In genomic region chr9:92971776-92972175, GRCh38 we compare ENCODE assay signal across 22 cellular contexts. TPM values are rescaled to one million over a fixed set of nuclear protein-coding genes. Genes with fewer than 3 reads are reported as not detected.
DNase-seq lines count a peak whose midpoint lies in the region; ATAC-seq and TF ChIP-seq lines count a peak whose summit lies in the region.
"Had no signal": no experiment of that assay in that cellular context is flagged by ENCODE, and none has a peak within 500 bp of the region (broad histone marks: within the 10 kb centered on the region; RNA-seq: fewer than 3 reads in every experiment).

No MANE protein-coding gene starts in this region.

- no peak for TF ChIP-seq CTCF in activated B cell treated with CpG ODN at 0.5 μM for 24 hours (IDR thresholded peaks at IDR 0.05)
- TF ChIP-seq CTCF in lower lobe of right lung (IDR thresholded peaks at IDR 0.05), result no peak

- no peak overlapping the region for H3K4me2 ChIP-seq in Karpas-422 (ENCODE audit: low read depth, low read length, poor library complexity, severe bottlenecking)

- no peak overlapping the region for H2AFZ ChIP-seq in Karpas-422 (ENCODE audit: low read length)

- H3K4me1 Mint-ChIP-seq in activated B cell treated with CpG ODN at 0.5 μM for 24 hours, result peaks cover 75% of the 10 kb centered on the region
- peaks cover 98% of the 10 kb centered on the region for H3K4me1 Mint-ChIP-seq in dendritic cell treated with granulocyte-macrophage colony-stimulating factor and Interleukin-4, amounts not matched to agents 40 ng/mL and 50 ng/mL, for 4 days (ENCODE audit: low read depth)
- peaks cover 100% of the 10 kb centered on the region for H3K4me1 Mint-ChIP-seq in stimulated activated naive CD8-positive, alpha-beta T cell treated with anti-CD3 and anti-CD28 coated beads, Interleukin-15, amount 100 ng/mL, for 72 hours

- intact Hi-C loops in activated B cell treated with CpG ODN at 0.5 μM for 24 hours (cut with micrococcal nuclease), result no loop called here
- intact Hi-C loops in dendritic cell treated with granulocyte-macrophage colony-stimulating factor and Interleukin-4, amounts not matched to agents 40 ng/mL and 50 ng/mL, for 4 days (cut with micrococcal nuclease), result no loop called here
- intact Hi-C loops in lower lobe of right lung (cut with DNase I), result no loop called here

- no peaks in the 10 kb centered on the region for H3K4me1 ChIP-seq in Karpas-422 (ENCODE audit: low read length)
- peaks cover 40% of the 10 kb centered on the region for H3K4me1 ChIP-seq in lower lobe of right lung
- H3K4me1 ChIP-seq: gastrocnemius medialis, transverse colon had no signal

- no peak overlapping the region for H3K27ac ChIP-seq in Karpas-422 (ENCODE audit: low read length)
- no peak overlapping the region for H3K27ac ChIP-seq in lower lobe of right lung
- H3K27ac ChIP-seq: cardiac muscle cell, gastrocnemius medialis, left ventricle myocardium inferior had no signal

- no peak overlapping the region for H3K4me3 Mint-ChIP-seq in activated B cell treated with CpG ODN at 0.5 μM for 24 hours
- no peak overlapping the region for H3K4me3 Mint-ChIP-seq in dendritic cell treated with granulocyte-macrophage colony-stimulating factor and Interleukin-4, amounts not matched to agents 40 ng/mL and 50 ng/mL, for 4 days
- H3K4me3 Mint-ChIP-seq in stimulated activated naive CD8-positive, alpha-beta T cell treated with anti-CD3 and anti-CD28 coated beads, Interleukin-15, amount 100 ng/mL, for 72 hours, result peak overlapping the region; percentile 68 to 76

- peaks cover 47% of the 10 kb centered on the region for H3K36me3 Mint-ChIP-seq in activated B cell treated with CpG ODN at 0.5 μM for 24 hours (ENCODE audit: low read depth)
- peaks cover 79% of the 10 kb centered on the region for H3K36me3 Mint-ChIP-seq in dendritic cell treated with granulocyte-macrophage colony-stimulating factor and Interleukin-4, amounts not matched to agents 40 ng/mL and 50 ng/mL, for 4 days (ENCODE audit: low read depth)

- peak overlapping the region; percentile 59 for H3K27ac Mint-ChIP-seq in activated B cell treated with CpG ODN at 0.5 μM for 24 hours
- peak overlapping the region; percentile 78 for H3K27ac Mint-ChIP-seq in dendritic cell treated with granulocyte-macrophage colony-stimulating factor and Interleukin-4, amounts not matched to agents 40 ng/mL and 50 ng/mL, for 4 days
- H3K27ac Mint-ChIP-seq in stimulated activated naive CD8-positive, alpha-beta T cell treated with anti-CD3 and anti-CD28 coated beads, Interleukin-15, amount 100 ng/mL, for 72 hours, result peak overlapping the region in 1 of 2 donors; percentile 29

- peak; percentile 12 for DNase-seq in activated effector memory CD4-positive, alpha-beta T cell treated with anti-CD3 and anti-CD28 coated beads, Interleukin-2, amount 50 U/mL, for 16 hours
- DNase-seq in activated effector memory CD4-positive, alpha-beta T cell treated with Interleukin-2 at 50 U/mL for 16 hours, result no peak
- DNase-seq in activated B cell treated with CpG ODN at 0.5 μM for 24 hours (no peak), Karpas-422 (no peak), DMS79 treated with DMSO at 0.1 percent for 48 hours (lab: John Stamatoyannopoulos, UW) (no peak), lower lobe of right lung (no peak)
- no peak for DNase-seq in stimulated activated naive CD8-positive, alpha-beta T cell treated with anti-CD3 and anti-CD28 coated beads, Interleukin-15, amount 100 ng/mL, for 72 hours
- DNase-seq: amniotic stem cell; Caco-2; EL; gastrocnemius medialis; left ventricle myocardium inferior; NCI-H2081; NCI-H510A; RPMI8226; stimulated activated naive CD4-positive, alpha-beta T cell; transverse colon had no signal

- peaks cover 58% of the 10 kb centered on the region for H3K79me2 ChIP-seq in Karpas-422 (ENCODE audit: low read length)

- H3K27me3 ChIP-seq in Karpas-422 (ENCODE audit: low read length), result no peaks in the 10 kb centered on the region
- H3K27me3 ChIP-seq in lower lobe of right lung (ENCODE audit: low read depth), result no peaks in the 10 kb centered on the region
- H3K27me3 ChIP-seq: gastrocnemius medialis, transverse colon had no signal

- H3K4me3 ChIP-seq in Karpas-422 (ENCODE audit: low read length) (no peak overlapping the region), lower lobe of right lung (no peak overlapping the region)
- H3K4me3 ChIP-seq: cardiac muscle cell, gastrocnemius medialis, left ventricle myocardium inferior, transverse colon had no signal

- CTCF ChIA-PET in activated B cell treated with CpG ODN at 0.5 μM for 24 hours (lab: Charles Lee), result no interaction called here

- H3K9me2 ChIP-seq in Karpas-422 (replicated peaks; ENCODE audit: insufficient read depth, low read length), result no peaks in the 10 kb centered on the region

- POLR2A ChIA-PET in activated B cell treated with CpG ODN at 0.5 μM for 24 hours (lab: Charles Lee), result interaction anchor here (0.6 kb wide), 2 partner anchors 15 to 229 kb away, joined by 3 to 4 read pairs; no protein-coding TSS in a partner anchor

- H4K20me1 ChIP-seq in Karpas-422 (ENCODE audit: insufficient read depth, low read depth, low read length), result no peaks in the 10 kb centered on the region

- ATAC-seq in activated B cell treated with CpG ODN at 0.5 μM for 24 hours (ENCODE audit: low read depth), result no peak
- no peak for ATAC-seq in stimulated activated naive CD8-positive, alpha-beta T cell treated with anti-CD3 and anti-CD28 coated beads, Interleukin-15, amount 100 ng/mL, for 72 hours
- ATAC-seq in lower lobe of right lung, result no peak
- ATAC-seq: gastrocnemius medialis, HCT116, sciatic nerve had no signal

- H3K9me3 ChIP-seq in Karpas-422 (ENCODE audit: low read length) (no peaks in the 10 kb centered on the region), lower lobe of right lung (no peaks in the 10 kb centered on the region)
- H3K9me3 ChIP-seq: gastrocnemius medialis, left ventricle myocardium inferior, transverse colon had no signal

- H3K9ac ChIP-seq in Karpas-422 (ENCODE audit: low read length), result no peak overlapping the region

- H3K9me3 Mint-ChIP-seq in activated B cell treated with CpG ODN at 0.5 μM for 24 hours, result no peaks in the 10 kb centered on the region
- H3K9me3 Mint-ChIP-seq in dendritic cell treated with granulocyte-macrophage colony-stimulating factor and Interleukin-4, amounts not matched to agents 40 ng/mL and 50 ng/mL, for 4 days, result no peaks in the 10 kb centered on the region
- no peaks in the 10 kb centered on the region for H3K9me3 Mint-ChIP-seq in stimulated activated naive CD8-positive, alpha-beta T cell treated with anti-CD3 and anti-CD28 coated beads, Interleukin-15, amount 100 ng/mL, for 72 hours

- H3K36me3 ChIP-seq in Karpas-422 (ENCODE audit: insufficient read depth, low read length), result no peaks in the 10 kb centered on the region
- peaks cover 11% of the 10 kb centered on the region for H3K36me3 ChIP-seq in lower lobe of right lung
- H3K36me3 ChIP-seq: cardiac muscle cell, gastrocnemius medialis, left ventricle myocardium inferior, transverse colon had no signal

- H3K27me3 Mint-ChIP-seq in activated B cell treated with CpG ODN at 0.5 μM for 24 hours, result no peaks in the 10 kb centered on the region
- H3K27me3 Mint-ChIP-seq in dendritic cell treated with granulocyte-macrophage colony-stimulating factor and Interleukin-4, amounts not matched to agents 40 ng/mL and 50 ng/mL, for 4 days, result no peaks in the 10 kb centered on the region
- H3K27me3 Mint-ChIP-seq in stimulated activated naive CD8-positive, alpha-beta T cell treated with anti-CD3 and anti-CD28 coated beads, Interleukin-15, amount 100 ng/mL, for 72 hours, result no peaks in the 10 kb centered on the region

RNA-seq across cellular contexts. Expression of gene FGD3, which starts 24.5 kb away (rescaled TPM):
- total RNA-seq in activated B cell treated with CpG ODN at 0.5 μM for 24 hours, result 46.5 and 61.9 TPM in 2 replicates
- total RNA-seq in Karpas-422 (2014; rRNA removed; shearing (Covaris generic); ENCODE audit: low replicate concordance), result 9.0 and 24.5 TPM in 2 replicates
- total RNA-seq in lower lobe of right lung, result 23.9 TPM
- total RNA-seq: osteocyte had no signal

Comparison
In these comparisons a context has a peak if more than half of its experiments do, and no peak if none do; other contexts are left out.
1. H3K4me3 Mint-ChIP-seq: peak in stimulated activated naive CD8-positive, alpha-beta T cell treated with anti-CD3 and anti-CD28 coated beads, Interleukin-15, amount 100 ng/mL, for 72 hours (2 of 2); none in activated B cell treated with CpG ODN at 0.5 μM for 24 hours (single experiment) and dendritic cell treated with granulocyte-macrophage colony-stimulating factor and Interleukin-4, amounts not matched to agents 40 ng/mL and 50 ng/mL, for 4 days (single experiment).